ENCODE assay signal across 20 cellular contexts in the genomic region with DNA sequence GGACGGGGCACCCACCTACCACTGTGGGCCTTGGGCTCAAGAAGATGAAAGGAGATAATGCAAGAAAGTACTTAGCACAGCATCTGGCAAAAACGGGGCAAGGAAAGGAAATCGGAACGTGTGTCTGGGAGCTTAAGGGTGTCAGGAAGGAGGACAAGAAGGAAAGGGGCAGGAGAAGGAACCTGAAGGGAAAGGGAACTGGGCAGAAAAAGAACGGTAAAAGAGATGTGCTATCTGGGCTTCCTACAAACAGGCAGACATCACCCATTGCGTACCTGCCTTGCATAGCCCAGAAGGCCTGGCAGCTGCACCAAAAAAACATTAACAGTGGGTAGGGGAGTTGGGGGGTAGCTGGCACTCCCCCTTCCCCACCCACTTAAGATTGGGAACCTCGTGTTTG. TPM values are rescaled to one million over a fixed set of nuclear protein-coding genes. Genes with fewer than 3 reads are reported as not detected.
A peak's percentile ranks its signal among the peaks of the same experiment; 100 is the strongest.
DNase-seq lines count a peak whose midpoint lies in the region; ATAC-seq, FAIRE-seq and TF ChIP-seq lines count a peak whose summit lies in the region.
"Had no signal": no experiment of that assay in that cellular context is flagged by ENCODE, and none has a peak within 500 bp of the region (broad histone marks: within the 10 kb centered on the region; RNA-seq: fewer than 3 reads in every experiment).

No MANE protein-coding gene starts in this region.

- peak overlapping the region; percentile 1 for H3K4me3 Mint-ChIP-seq in CD4-positive, alpha-beta T cell
- H3K4me3 Mint-ChIP-seq in brain (peak overlapping the region; percentile 1 to 85 (median 9)), nephron progenitor cell (peak overlapping the region; percentile 33)
- H3K4me3 Mint-ChIP-seq: activated CD4-positive, alpha-beta memory T cell treated with anti-CD3 and anti-CD28 coated beads, Interleukin-2, amount 10 ng/mL, durations not matched to agents 7 days and 5 days; activated naive CD8-positive, alpha-beta T cell treated with anti-CD3 and anti-CD28 coated beads, Interleukin-2, amount 10 ng/mL, durations not matched to agents 7 days and 5 days; activated T-cell treated with anti-CD3 and anti-CD28 coated beads, Interleukin-2, amount 50 U/mL, for 4 hours had no signal

- H3K36me3 Mint-ChIP-seq in CD4-positive, alpha-beta T cell (ENCODE audit: low read depth): peaks cover 29% of the 10 kb centered on the region
- H3K36me3 Mint-ChIP-seq in brain (peaks cover 14% of the 10 kb centered on the region), nephron progenitor cell (ENCODE audit: low read depth) (peaks cover 13% of the 10 kb centered on the region)

- TF ChIP-seq CTCF in CD4-positive, alpha-beta T cell (IDR thresholded peaks at IDR 0.05): no peak
- TF ChIP-seq CTCF in brain (conservative IDR thresholded peaks at IDR 0.05) (no peak), nephron progenitor cell (IDR thresholded peaks at IDR 0.05) (no peak)

- POLR2A ChIA-PET in CD4-positive, alpha-beta T cell (lab: Charles Lee): interaction anchor here (1.0 to 8.8 kb wide), 6 partner anchors 10 to 116 kb away, joined by 3 to 97 read pairs (median 6); a partner anchor contains a TSS

- H3K27ac Mint-ChIP-seq in CD4-positive, alpha-beta T cell: peak overlapping the region; percentile 79
- H3K27ac Mint-ChIP-seq in brain: peak overlapping the region; percentile 92 to 99 (median 97)
- H3K27ac Mint-ChIP-seq in nephron progenitor cell: peak overlapping the region; percentile 99
- H3K27ac Mint-ChIP-seq: activated CD4-positive, alpha-beta memory T cell treated with anti-CD3 and anti-CD28 coated beads, Interleukin-2, amount 10 ng/mL, durations not matched to agents 7 days and 5 days; activated naive CD8-positive, alpha-beta T cell treated with anti-CD3 and anti-CD28 coated beads, Interleukin-2, amount 10 ng/mL, durations not matched to agents 7 days and 5 days had no signal

- no peaks in the 10 kb centered on the region for H3K27me3 ChIP-seq in CD4-positive, alpha-beta T cell (ENCODE audit: control insufficient read depth, insufficient read depth, low read length)
- H3K27me3 ChIP-seq in HUES48 (ENCODE audit: control insufficient read depth, insufficient read depth, low read length) (peaks cover 35% of the 10 kb centered on the region), SJCRH30 (no peaks in the 10 kb centered on the region)
- H3K27me3 ChIP-seq: dorsolateral prefrontal cortex, esophagus squamous epithelium, uterus had no signal

- H3K4me3 ChIP-seq in HUES48 (ENCODE audit: low read depth, low read length) (no peak overlapping the region), SJCRH30 (no peak overlapping the region)
- H3K4me3 ChIP-seq: esophagus squamous epithelium, lower lobe of right lung, uterus had no signal

- H3K36me3 ChIP-seq in HUES48 (ENCODE audit: control insufficient read depth, insufficient read depth, low read length) (no peaks in the 10 kb centered on the region), SJCRH30 (no peaks in the 10 kb centered on the region)
- H3K36me3 ChIP-seq: uterus had no signal

- no peak overlapping the region for H3K27ac ChIP-seq in CD4-positive, alpha-beta T cell (ENCODE audit: low read depth, low read length)
- H3K27ac ChIP-seq in HUES48 (ENCODE audit: low read depth, low read length): peak overlapping the region; percentile 55
- no peak overlapping the region for H3K27ac ChIP-seq in SJCRH30
- H3K27ac ChIP-seq: esophagus squamous epithelium, HL-60, lower lobe of right lung, uterus had no signal

- H3K9me3 ChIP-seq in CD4-positive, alpha-beta T cell (ENCODE audit: control insufficient read depth, low read length): no peaks in the 10 kb centered on the region
- H3K9me3 ChIP-seq in HUES48 (ENCODE audit: control insufficient read depth, insufficient read depth, low read length) (no peaks in the 10 kb centered on the region), SJCRH30 (replicated peaks) (no peaks in the 10 kb centered on the region)
- H3K9me3 ChIP-seq: esophagus squamous epithelium, lower lobe of right lung, uterus had no signal

- CTCF ChIA-PET in CD4-positive, alpha-beta T cell (lab: Charles Lee): interaction anchor here (6.1 kb wide), 1 partner anchor 10 kb away, joined by 67 read pairs; a partner anchor contains a TSS

- H3K9me3 Mint-ChIP-seq in CD4-positive, alpha-beta T cell: no peaks in the 10 kb centered on the region
- H3K9me3 Mint-ChIP-seq in brain (peaks cover 0 to 3% (median under 1%) of the 10 kb centered on the region in 5 experiments), nephron progenitor cell (no peaks in the 10 kb centered on the region)
- H3K9me3 Mint-ChIP-seq: activated CD4-positive, alpha-beta memory T cell treated with anti-CD3 and anti-CD28 coated beads, Interleukin-2, amount 10 ng/mL, durations not matched to agents 7 days and 5 days; activated naive CD8-positive, alpha-beta T cell treated with anti-CD3 and anti-CD28 coated beads, Interleukin-2, amount 10 ng/mL, durations not matched to agents 7 days and 5 days; activated T-cell treated with anti-CD3 and anti-CD28 coated beads, Interleukin-2, amount 50 U/mL, for 4 hours had no signal

- no peak overlapping the region for H3K9ac ChIP-seq in HUES48 (ENCODE audit: low read depth, low read length)

- no peak for ATAC-seq in CD4-positive, alpha-beta T cell (ENCODE audit: poor library complexity)
- ATAC-seq in HG03469 (IDR thresholded peaks at IDR 0.05; ENCODE audit: unreplicated experiment): no peak
- ATAC-seq: sciatic nerve had no signal

- intact Hi-C loops in CD4-positive, alpha-beta T cell (cut with DNase I, micrococcal nuclease): no loop called here

- H3K4me1 ChIP-seq in HUES48 (ENCODE audit: control insufficient read depth, insufficient read depth, low read length) (peaks cover 23% of the 10 kb centered on the region), SJCRH30 (peaks cover 4% of the 10 kb centered on the region)
- H3K4me1 ChIP-seq: uterus had no signal

- H3K27me3 Mint-ChIP-seq in CD4-positive, alpha-beta T cell: no peaks in the 10 kb centered on the region
- H3K27me3 Mint-ChIP-seq in brain (peaks cover 6% of the 10 kb centered on the region), nephron progenitor cell (ENCODE audit: low read depth, poor library complexity) (peaks cover 4% of the 10 kb centered on the region)

- H3K4me1 Mint-ChIP-seq in CD4-positive, alpha-beta T cell (ENCODE audit: low read depth): peaks cover 48% of the 10 kb centered on the region
- H3K4me1 Mint-ChIP-seq in brain (peaks cover 54% of the 10 kb centered on the region), nephron progenitor cell (peaks cover 62% of the 10 kb centered on the region)

- no peak for FAIRE-seq in RCC 7860 (lab: Jason Lieb, UNC)

- no peak for DNase-seq in CD4-positive, alpha-beta T cell
- DNase-seq in nephron progenitor cell (no peak), SJCRH30 (no peak), RCC 7860 (ENCODE audit: low spot score) (no peak), retina (no peak)
- DNase-seq: activated CD4-positive, alpha-beta memory T cell treated with anti-CD3 and anti-CD28 coated beads, Interleukin-2, amount 10 ng/mL, durations not matched to agents 7 days and 5 days; activated naive CD8-positive, alpha-beta T cell treated with anti-CD3 and anti-CD28 coated beads, Interleukin-2, amount 10 ng/mL, durations not matched to agents 7 days and 5 days; activated T-cell treated with anti-CD3 and anti-CD28 coated beads, Interleukin-2, amount 50 U/mL, for 4 hours; dorsolateral prefrontal cortex; esophagus squamous epithelium; lower lobe of right lung; NCI-H1048; uterus had no signal

RNA-seq across cellular contexts. Expression of a gene that starts 1.0 kb away (rescaled TPM):
- total RNA-seq in CD4-positive, alpha-beta T cell: 1 to 10 TPM; 9.2 to 9.4 TPM
- 9.3 TPM for polyA plus RNA-seq in brain (ENCODE audit: insufficient read depth, low read depth, low replicate concordance)
- total RNA-seq in SJCRH30 (2014; rRNA removed; shearing (Covaris generic)): not detected in 2 replicates
- total RNA-seq: G401, glomerular endothelial cell had no signal

RNA-seq across cellular contexts. Expression of a gene that starts 10.5 kb away (rescaled TPM):
- total RNA-seq in CD4-positive, alpha-beta T cell: 10 to 100 TPM; 52.4 to 54.6 TPM
- polyA plus RNA-seq in brain (ENCODE audit: insufficient read depth, low read depth, low replicate concordance): 51.6 TPM
- total RNA-seq in SJCRH30 (2014; rRNA removed; shearing (Covaris generic)): 12.2 and 12.5 TPM in 2 replicates

RNA-seq across cellular contexts. Expression of a gene that starts 36.9 kb away (rescaled TPM):
- 100 to 1,000 TPM in 1 of 2 experiments, 10 to 100 TPM in 1; 87.9 to 111 TPM for total RNA-seq in CD4-positive, alpha-beta T cell
- 104 TPM for polyA plus RNA-seq in brain (ENCODE audit: insufficient read depth, low read depth, low replicate concordance)
- total RNA-seq in SJCRH30 (2014; rRNA removed; shearing (Covaris generic)): 83.8 and 92.9 TPM in 2 replicates

RNA-seq across cellular contexts. Expression of a gene that starts 45.7 kb away (rescaled TPM):
- total RNA-seq in CD4-positive, alpha-beta T cell: 1 to 10 TPM; 2.6 to 2.9 TPM
- polyA plus RNA-seq in brain (ENCODE audit: insufficient read depth, low read depth, low replicate concordance): 59.7 TPM
- total RNA-seq in SJCRH30 (2014; rRNA removed; shearing (Covaris generic)): 96.7 and 98.7 TPM in 2 replicates

RNA-seq across cellular contexts. Expression of a gene that starts 47.1 kb away (rescaled TPM):
- 10 to 100 TPM; 15.6 to 19.3 TPM for total RNA-seq in CD4-positive, alpha-beta T cell
- 64.5 TPM for polyA plus RNA-seq in brain (ENCODE audit: insufficient read depth, low read depth, low replicate concordance)
- 104 and 113 TPM in 2 replicates for total RNA-seq in SJCRH30 (2014; rRNA removed; shearing (Covaris generic))
